18 cellular contexts compared by ENCODE assay signal in genomic region chr9:18137815-18138214, GRCh38.
DNase-seq lines count a peak whose midpoint lies in the region; ATAC-seq and TF ChIP-seq lines count a peak whose summit lies in the region.
"Had no signal": no experiment of that assay in that cellular context is flagged by ENCODE, and none has a peak within 500 bp of the region (broad histone marks: within the 10 kb centered on the region; RNA-seq: fewer than 3 reads in every experiment).

No MANE protein-coding gene starts in this region.

- H3K27me3 ChIP-seq in WERI-Rb-1 (ENCODE audit: insufficient read depth, low read depth, severe bottlenecking) (no peaks in the 10 kb centered on the region), Peyer's patch (no peaks in the 10 kb centered on the region)

- intact Hi-C loops in head of caudate nucleus (cut with DNase I): no loop called here

- no peak for DNase-seq in WERI-Rb-1
- DNase-seq in fibroblast of the aortic adventitia (ENCODE audit: low read depth): no peak
- DNase-seq in Peyer's patch: no peak
- DNase-seq in head of caudate nucleus: no peak
- no peak for DNase-seq in putamen (ENCODE audit: low spot score)
- DNase-seq: GF-D8, IMR-90, NCI-H1092 treated with DMSO at 0.1 percent for 48 hours, NCI-H2081, NCI-H2227 treated with DMSO at 0.1 percent for 48 hours, NCI-H82, PC-3, T-helper 17 cell had no signal

- CTCF ChIA-PET in HEK293 (lab: Yijun Ruan, JAX): interaction anchor here (0.5 kb wide), 1 partner anchor 1501 kb away, joined by 5 read pairs; no protein-coding TSS in a partner anchor

- TF ChIP-seq CTCF in GM12873 (IDR thresholded peaks at IDR 0.05; ENCODE audit: insufficient read depth, low read depth, low read length, missing control alignments) (peak; percentile 7), HEK293 (tag by site-specific recombination; IDR thresholded peaks at IDR 0.05) (0 out of 2 replicates have a peak, but pooled peaks have one; percentile 11), WERI-Rb-1 (IDR thresholded peaks at IDR 0.05; ENCODE audit: low read depth, low read length) (peak; percentile 21; the same call in 1 of the 2 replicates), fibroblast of the aortic adventitia (IDR thresholded peaks at IDR 0.05; ENCODE audit: insufficient read depth, low read length) (peak; percentile 8), Peyer's patch (IDR thresholded peaks at IDR 0.05) (no peak)

- no peak for ATAC-seq in HG03095 (IDR thresholded peaks at IDR 0.05; ENCODE audit: unreplicated experiment)
- ATAC-seq: GM12878, HCT116, PC-3, T-helper 17 cell had no signal

- POLR2A ChIA-PET in HEK293 (lab: Yijun Ruan, JAX): no interaction called here

- no peak for TF ChIP-seq POLR2A in Peyer's patch (IDR thresholded peaks at IDR 0.05)

- H3K4me1 ChIP-seq in HEK293 (ENCODE audit: control insufficient read depth, insufficient read depth, low read length): no peaks in the 10 kb centered on the region
- H3K4me1 ChIP-seq in Peyer's patch: no peaks in the 10 kb centered on the region

- no peaks in the 10 kb centered on the region for H3K36me3 ChIP-seq in HEK293 (ENCODE audit: control insufficient read depth in 2 of 2, insufficient read depth in 1 of 2, low read length in 2 of 2)
- H3K36me3 ChIP-seq in WERI-Rb-1: no peaks in the 10 kb centered on the region
- H3K36me3 ChIP-seq in Peyer's patch: no peaks in the 10 kb centered on the region

- H3K4me3 ChIP-seq in HEK293 (ENCODE audit: low read depth, low read length) (no peak overlapping the region), WERI-Rb-1 (ENCODE audit: low read depth, low read length) (no peak overlapping the region), fibroblast of the aortic adventitia (ENCODE audit: low read depth, low read length) (no peak overlapping the region), Peyer's patch (no peak overlapping the region)
- H3K4me3 ChIP-seq: GM12878 had no signal

- H3K27ac ChIP-seq in HEK293 (ENCODE audit: extremely low read depth, low read depth, low read length): no peak overlapping the region
- no peak overlapping the region for H3K27ac ChIP-seq in WERI-Rb-1
- H3K27ac ChIP-seq in Peyer's patch: no peak overlapping the region

- H3K9me3 ChIP-seq in HEK293 (ENCODE audit: control insufficient read depth, insufficient read depth, low read depth, low read length): no peaks in the 10 kb centered on the region
- H3K9me3 ChIP-seq in WERI-Rb-1 (ENCODE audit: severe bottlenecking): peaks cover under 1% of the 10 kb centered on the region
- H3K9me3 ChIP-seq in Peyer's patch: no peaks in the 10 kb centered on the region

TF ChIP-seq in HEK293, 187 proteins besides CTCF, POLR2A, EP300 and RAD21:
- TF ChIP-seq ZNF302 (tag by site-specific recombination; IDR thresholded peaks at IDR 0.05; ENCODE audit: low read depth) (no peak), ZNF518A (tag by site-specific recombination; conservative IDR thresholded peaks at IDR 0.05; ENCODE audit: low read depth) (no peak), ZNF785 (tag by site-specific recombination; IDR thresholded peaks at IDR 0.05) (no peak), ZBTB26 (tag by site-specific recombination; optimal IDR thresholded peaks at IDR 0.05) (no peak), HIC1 (tag by site-specific recombination; IDR thresholded peaks at IDR 0.05) (no peak), ZNF155 (tag by site-specific recombination; IDR thresholded peaks at IDR 0.05) (no peak), KLF1 (tag by site-specific recombination; IDR thresholded peaks at IDR 0.05) (no peak), GLI2 (tag by site-specific recombination; IDR thresholded peaks at IDR 0.05; ENCODE audit: borderline replicate concordance, low read depth) (no peak), ZNF501 (tag by site-specific recombination; IDR thresholded peaks at IDR 0.05) (no peak), MYNN (tag by site-specific recombination; IDR thresholded peaks at IDR 0.05; ENCODE audit: borderline replicate concordance) (no peak), ZNF404 (tag by site-specific recombination; IDR thresholded peaks at IDR 0.05) (no peak), SETDB1 (IDR thresholded peaks at IDR 0.05; ENCODE audit: insufficient read length, low read length) (no peak), ZNF112 (tag by site-specific recombination; IDR thresholded peaks at IDR 0.05) (no peak), ZNF354C (tag by site-specific recombination; IDR thresholded peaks at IDR 0.05; ENCODE audit: borderline replicate concordance, low read depth) (no peak), ZNF366 (tag by site-specific recombination; conservative IDR thresholded peaks at IDR 0.05) (no peak)

Comparison
In these comparisons a context has a peak if more than half of its experiments do, and no peak if none do; other contexts are left out.
1. CTCF ChIP-seq: peak in GM12873 (single experiment), HEK293 (single experiment), WERI-Rb-1 (single experiment) and fibroblast of the aortic adventitia (single experiment); none in Peyer's patch (0 of 6).